16 cellular contexts compared by ENCODE assay signal in genomic region chr5:42483472-42484154, GRCh38.
DNase-seq lines count a peak whose midpoint lies in the region; ATAC-seq and TF ChIP-seq lines count a peak whose summit lies in the region.
"Had no signal": no experiment of that assay in that cellular context is flagged by ENCODE, and none has a peak within 500 bp of the region (broad histone marks: within the 10 kb centered on the region; RNA-seq: fewer than 3 reads in every experiment).

No MANE protein-coding gene starts in this region.

- H3K4me3 ChIP-seq in testis, result no peak overlapping the region
- H3K4me3 ChIP-seq: dorsolateral prefrontal cortex, heart left ventricle, suprapubic skin had no signal

- intact Hi-C loops in testis (cut with DNase I; ENCODE audit: low total_unique reads), result no loop called here

- ATAC-seq in GM19351 (IDR thresholded peaks at IDR 0.05; ENCODE audit: unreplicated experiment), result peak; percentile 87
- ATAC-seq in HG02623 (IDR thresholded peaks at IDR 0.05; ENCODE audit: unreplicated experiment), result peak; percentile 90
- peak; percentile 90 for ATAC-seq in HG03520 (IDR thresholded peaks at IDR 0.05; ENCODE audit: unreplicated experiment)
- no peak for ATAC-seq in activated T-helper 17 cell treated with anti-CD3 and anti-CD28 coated beads, Interleukin-2, amount 50 U/mL, for 72 hours (replicated peaks)
- ATAC-seq: activated CD8-positive, alpha-beta T cell treated with anti-CD3 and anti-CD28 coated beads for 36 hours; heart left ventricle had no signal

- no peak overlapping the region for H3K27ac ChIP-seq in testis
- H3K27ac ChIP-seq: dorsolateral prefrontal cortex, heart left ventricle, suprapubic skin had no signal

- peaks cover 9% of the 10 kb centered on the region for H3K27me3 Mint-ChIP-seq in activated T-helper 17 cell treated with anti-CD3 and anti-CD28 coated beads, Interleukin-2, amount 50 U/mL, for 72 hours
- H3K27me3 Mint-ChIP-seq: activated CD8-positive, alpha-beta T cell treated with anti-CD3 and anti-CD28 coated beads for 36 hours; activated naive CD4-positive, alpha-beta T cell treated with anti-CD3 and anti-CD28 coated beads, Interleukin-2, amount 10 ng/mL, durations not matched to agents 7 days and 5 days had no signal

- TF ChIP-seq CTCF in testis (IDR thresholded peaks at IDR 0.05), result no peak

- DNase-seq in testis (peak; percentile 56), DMS153 (lab: John Stamatoyannopoulos, UW) (no peak), epidermal melanocyte (ENCODE audit: insufficient read length, low spot score) (no peak)
- DNase-seq: activated CD8-positive, alpha-beta T cell treated with anti-CD3 and anti-CD28 coated beads for 36 hours; activated naive CD4-positive, alpha-beta T cell treated with anti-CD3 and anti-CD28 coated beads, Interleukin-2, amount 10 ng/mL, durations not matched to agents 7 days and 5 days; Caco-2; dorsolateral prefrontal cortex; heart left ventricle; mammary epithelial cell; NCI-H748 treated with DMSO at 0.1 percent for 48 hours; posterior cingulate gyrus had no signal

- H3K36me3 Mint-ChIP-seq in activated T-helper 17 cell treated with anti-CD3 and anti-CD28 coated beads, Interleukin-2, amount 50 U/mL, for 72 hours (ENCODE audit: low read depth), result no peaks in the 10 kb centered on the region
- H3K36me3 Mint-ChIP-seq: activated naive CD4-positive, alpha-beta T cell treated with anti-CD3 and anti-CD28 coated beads, Interleukin-2, amount 10 ng/mL, durations not matched to agents 7 days and 5 days had no signal

- H3K9me3 Mint-ChIP-seq in activated T-helper 17 cell treated with anti-CD3 and anti-CD28 coated beads, Interleukin-2, amount 50 U/mL, for 72 hours, result no peaks in the 10 kb centered on the region

- 78 to 82% methylated on average over 5 of the region's 5 CpGs for WGBS in testis, 2 donors

- no peaks in the 10 kb centered on the region for H3K36me3 ChIP-seq in testis (ENCODE audit: low read depth, missing control alignments)
- H3K36me3 ChIP-seq: heart left ventricle, suprapubic skin had no signal

- no peak overlapping the region for H3K4me3 Mint-ChIP-seq in activated T-helper 17 cell treated with anti-CD3 and anti-CD28 coated beads, Interleukin-2, amount 50 U/mL, for 72 hours
- H3K4me3 Mint-ChIP-seq: activated CD8-positive, alpha-beta T cell treated with anti-CD3 and anti-CD28 coated beads for 36 hours; activated naive CD4-positive, alpha-beta T cell treated with anti-CD3 and anti-CD28 coated beads, Interleukin-2, amount 10 ng/mL, durations not matched to agents 7 days and 5 days had no signal

- no peaks in the 10 kb centered on the region for H3K9me3 ChIP-seq in testis
- H3K9me3 ChIP-seq: Caco-2 had no signal

- no peak overlapping the region for H3K27ac Mint-ChIP-seq in activated T-helper 17 cell treated with anti-CD3 and anti-CD28 coated beads, Interleukin-2, amount 50 U/mL, for 72 hours
- H3K27ac Mint-ChIP-seq: activated CD8-positive, alpha-beta T cell treated with anti-CD3 and anti-CD28 coated beads for 36 hours; activated naive CD4-positive, alpha-beta T cell treated with anti-CD3 and anti-CD28 coated beads, Interleukin-2, amount 10 ng/mL, durations not matched to agents 7 days and 5 days had no signal

- H3K4me1 Mint-ChIP-seq in activated T-helper 17 cell treated with anti-CD3 and anti-CD28 coated beads, Interleukin-2, amount 50 U/mL, for 72 hours, result no peaks in the 10 kb centered on the region
- H3K4me1 Mint-ChIP-seq: activated naive CD4-positive, alpha-beta T cell treated with anti-CD3 and anti-CD28 coated beads, Interleukin-2, amount 10 ng/mL, durations not matched to agents 7 days and 5 days had no signal

- no peaks in the 10 kb centered on the region for H3K27me3 ChIP-seq in testis
- H3K27me3 ChIP-seq: dorsolateral prefrontal cortex, heart left ventricle, suprapubic skin had no signal

- no peak for TF ChIP-seq POLR2A in testis (IDR thresholded peaks at IDR 0.05)

- no peaks in the 10 kb centered on the region for H3K4me1 ChIP-seq in testis
- H3K4me1 ChIP-seq: Caco-2, suprapubic skin had no signal
